ENCODE assay signal across 1 cellular context in the genomic region with DNA sequence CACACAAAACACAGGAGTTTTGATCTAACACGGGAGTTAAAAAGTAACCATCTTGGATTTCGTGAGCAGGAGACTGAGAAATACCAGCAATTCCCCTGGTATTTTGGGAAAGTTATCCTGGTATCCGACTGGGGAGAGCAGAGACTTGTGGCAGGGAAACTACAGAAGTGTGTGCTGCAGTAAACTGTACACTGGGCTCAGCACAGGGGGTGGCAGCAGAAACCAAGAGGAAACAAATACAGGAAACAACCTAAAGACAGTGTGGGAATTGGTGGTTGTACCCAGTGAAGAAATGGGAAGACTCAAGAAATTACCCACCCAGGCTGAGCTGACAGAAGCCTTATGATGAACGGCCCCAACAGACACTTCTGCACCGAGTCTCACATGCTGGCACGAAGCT.
TF ChIP-seq lines count a peak whose summit lies in the region.

No MANE protein-coding gene starts in this region.

TF ChIP-seq in IMR-90, 13 proteins besides CTCF, POLR2A, EP300 and RAD21:
- TF ChIP-seq MAZ (IDR thresholded peaks at IDR 0.05; ENCODE audit: borderline replicate concordance, low read depth, low read length) (no peak), CEBPB (IDR thresholded peaks at IDR 0.05; ENCODE audit: low read depth, low read length) (no peak), RCOR1 (IDR thresholded peaks at IDR 0.05; ENCODE audit: insufficient replicate concordance, low read length) (no peak), NFE2L2 (IDR thresholded peaks at IDR 0.05; ENCODE audit: low read depth, low read length) (no peak), CHD1 (IDR thresholded peaks at IDR 0.05; ENCODE audit: low read depth, low read length) (no peak), FOS (IDR thresholded peaks at IDR 0.05; ENCODE audit: low read depth, low read length) (no peak), MXI1 (IDR thresholded peaks at IDR 0.05; ENCODE audit: borderline replicate concordance, low read depth, low read length) (no peak), SMC3 (IDR thresholded peaks at IDR 0.05; ENCODE audit: low read depth, low read length) (no peak), MAFK (IDR thresholded peaks at IDR 0.05; ENCODE audit: low read depth, low read length) (no peak), BHLHE40 (IDR thresholded peaks at IDR 0.05; ENCODE audit: low read depth, low read length) (no peak), RFX5 (IDR thresholded peaks at IDR 0.05; ENCODE audit: low read depth, low read length) (no peak)
- TF ChIP-seq, protein P1, sequence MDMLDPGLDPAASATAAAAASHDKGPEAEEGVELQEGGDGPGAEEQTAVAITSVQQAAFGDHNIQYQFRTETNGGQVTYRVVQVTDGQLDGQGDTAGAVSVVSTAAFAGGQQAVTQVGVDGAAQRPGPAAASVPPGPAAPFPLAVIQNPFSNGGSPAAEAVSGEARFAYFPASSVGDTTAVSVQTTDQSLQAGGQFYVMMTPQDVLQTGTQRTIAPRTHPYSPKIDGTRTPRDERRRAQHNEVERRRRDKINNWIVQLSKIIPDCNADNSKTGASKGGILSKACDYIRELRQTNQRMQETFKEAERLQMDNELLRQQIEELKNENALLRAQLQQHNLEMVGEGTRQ (IDR thresholded peaks at IDR 0.05; ENCODE audit: low read depth, low read length), result no peak
- TF ChIP-seq, protein P2, sequence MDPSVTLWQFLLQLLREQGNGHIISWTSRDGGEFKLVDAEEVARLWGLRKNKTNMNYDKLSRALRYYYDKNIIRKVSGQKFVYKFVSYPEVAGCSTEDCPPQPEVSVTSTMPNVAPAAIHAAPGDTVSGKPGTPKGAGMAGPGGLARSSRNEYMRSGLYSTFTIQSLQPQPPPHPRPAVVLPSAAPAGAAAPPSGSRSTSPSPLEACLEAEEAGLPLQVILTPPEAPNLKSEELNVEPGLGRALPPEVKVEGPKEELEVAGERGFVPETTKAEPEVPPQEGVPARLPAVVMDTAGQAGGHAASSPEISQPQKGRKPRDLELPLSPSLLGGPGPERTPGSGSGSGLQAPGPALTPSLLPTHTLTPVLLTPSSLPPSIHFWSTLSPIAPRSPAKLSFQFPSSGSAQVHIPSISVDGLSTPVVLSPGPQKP (IDR thresholded peaks at IDR 0.05; ENCODE audit: borderline replicate concordance, low read depth, low read length), result no peak
